ENCODE assay signal across 30 cellular contexts in genomic region chr10:61692447-61692846, GRCh38. TPM values are rescaled to one million over a fixed set of nuclear protein-coding genes. Genes with fewer than 3 reads are reported as not detected.
DNase-seq lines count a peak whose midpoint lies in the region; ATAC-seq, FAIRE-seq and TF ChIP-seq lines count a peak whose summit lies in the region.
"Had no signal": no experiment of that assay in that cellular context is flagged by ENCODE, and none has a peak within 500 bp of the region (broad histone marks: within the 10 kb centered on the region; RNA-seq: fewer than 3 reads in every experiment).

No MANE protein-coding gene starts in this region.

- H3K4me2 ChIP-seq in astrocyte (ENCODE audit: low read length) = no peak overlapping the region
- H3K4me2 ChIP-seq: BLaER1 had no signal

- no peaks in the 10 kb centered on the region for H3K27me3 Mint-ChIP-seq in astrocyte (ENCODE audit: low read depth, unreplicated experiment)

- no peaks in the 10 kb centered on the region for H3K79me2 ChIP-seq in astrocyte (ENCODE audit: insufficient read depth, low read length)

- no peaks in the 10 kb centered on the region for H4K20me1 ChIP-seq in astrocyte (ENCODE audit: insufficient read depth, low read length)
- H4K20me1 ChIP-seq: BLaER1 had no signal

- no peaks in the 10 kb centered on the region for H3K36me3 Mint-ChIP-seq in astrocyte (ENCODE audit: low read depth, unreplicated experiment)
- H3K36me3 Mint-ChIP-seq: CD14-positive monocyte; CD4-positive, alpha-beta memory T cell; CD4-positive, CD25-positive, alpha-beta regulatory T cell; CD8-positive, alpha-beta memory T cell had no signal

- H2AFZ ChIP-seq in astrocyte (ENCODE audit: low read depth, low read length) = no peak overlapping the region

- H3K9ac ChIP-seq in astrocyte (ENCODE audit: low read length) = no peak overlapping the region
- H3K9ac ChIP-seq: BLaER1 had no signal

- peak; percentile 52 for FAIRE-seq in astrocyte (lab: Jason Lieb, UNC)
- FAIRE-seq: A204.1, GM12878, GM12892, GM18507 had no signal

- no peaks in the 10 kb centered on the region for H3K4me1 Mint-ChIP-seq in astrocyte (ENCODE audit: low read depth, unreplicated experiment)
- H3K4me1 Mint-ChIP-seq: CD4-positive, alpha-beta memory T cell; CD4-positive, CD25-positive, alpha-beta regulatory T cell; CD8-positive, alpha-beta memory T cell had no signal

- no peaks in the 10 kb centered on the region for H3K4me1 ChIP-seq in astrocyte (ENCODE audit: insufficient read depth, low read length)
- H3K4me1 ChIP-seq: BE2C, BLaER1 had no signal

- H3K9me3 ChIP-seq in astrocyte (ENCODE audit: insufficient read depth, low read depth, low read length) = no peaks in the 10 kb centered on the region
- H3K9me3 ChIP-seq: BE2C, BLaER1 had no signal

- no peak for ATAC-seq in GM21447 (IDR thresholded peaks at IDR 0.05; ENCODE audit: unreplicated experiment)
- ATAC-seq: GM12878 had no signal

- H3K4me3 Mint-ChIP-seq in astrocyte (ENCODE audit: unreplicated experiment) = no peak overlapping the region
- H3K4me3 Mint-ChIP-seq: CD14-positive monocyte; CD4-positive, CD25-positive, alpha-beta regulatory T cell; CD8-positive, alpha-beta memory T cell had no signal

- H3K27ac Mint-ChIP-seq in astrocyte (ENCODE audit: unreplicated experiment) = no peak overlapping the region
- H3K27ac Mint-ChIP-seq: CD14-positive monocyte; CD4-positive, CD25-positive, alpha-beta regulatory T cell; CD8-positive, alpha-beta memory T cell had no signal

- H3K27me3 ChIP-seq in astrocyte (ENCODE audit: insufficient read depth, low read length) = no peaks in the 10 kb centered on the region
- H3K27me3 ChIP-seq: BE2C, BLaER1 had no signal

- no peaks in the 10 kb centered on the region for H3K36me3 ChIP-seq in astrocyte (ENCODE audit: insufficient read depth, low read length)
- H3K36me3 ChIP-seq: BE2C, BLaER1 had no signal

- H3K27ac ChIP-seq in astrocyte (ENCODE audit: low read depth, low read length) (no peak overlapping the region), RWPE1 (no peak overlapping the region)
- H3K27ac ChIP-seq: BLaER1 had no signal

- no peak for TF ChIP-seq CTCF in astrocyte (IDR thresholded peaks at IDR 0.05; ENCODE audit: insufficient read depth, low read depth, low read length)
- no peak for TF ChIP-seq CTCF in epithelial cell of esophagus (IDR thresholded peaks at IDR 0.05; ENCODE audit: insufficient read depth, low read depth, low read length, missing control alignments)
- TF ChIP-seq CTCF in RWPE1 (conservative IDR thresholded peaks at IDR 0.05; ENCODE audit: low read depth) = no peak

- POLR2A ChIA-PET in RWPE1 (lab: Yijun Ruan, JAX; ENCODE audit: low non-redundant PET) = no interaction called here

- CTCF ChIA-PET in RWPE1 (lab: Yijun Ruan, JAX) = interaction anchor here (0.6 kb wide), 1 partner anchor 209 kb away, joined by 4 read pairs; no protein-coding TSS in a partner anchor

- H3K4me3 ChIP-seq in astrocyte (ENCODE audit: insufficient read depth, low read depth, low read length) = no peak overlapping the region
- H3K4me3 ChIP-seq in epithelial cell of esophagus (ENCODE audit: low read length) = no peak overlapping the region
- H3K4me3 ChIP-seq: BLaER1, GM12878 had no signal

- H3K9me3 Mint-ChIP-seq in astrocyte (ENCODE audit: unreplicated experiment) = no peaks in the 10 kb centered on the region

- DNase-seq in astrocyte (ENCODE audit: low read depth) (no peak), dermis blood vessel endothelial cell (peak; percentile 43), epithelial cell of esophagus (ENCODE audit: low read depth) (peak; percentile 26), renal cortical epithelial cell (ENCODE audit: low read depth) (peak; percentile 2), HT-29 (ENCODE audit: low spot score) (no peak), RWPE1 (ENCODE audit: low spot score) (no peak), NCI-H1436 treated with DMSO at 0.1 percent for 48 hours (lab: John Stamatoyannopoulos, UW) (no peak)
- DNase-seq: 8988T; ACHN; BE2C; C1 segment of cervical spinal cord; CD4-positive, alpha-beta memory T cell; CD4-positive, CD25-positive, alpha-beta regulatory T cell; CD8-positive, alpha-beta memory T cell; COR-L47; DMS 273 treated with DMSO at 0.1 percent for 48 hours; DMS153; DMS53; DMS79; DND-41; EL; GDM1 had no signal

RNA-seq across cellular contexts. Expression of gene CABCOCO1, which starts 29.7 kb away (rescaled TPM):
- total RNA-seq in astrocyte (0.23 TPM in 1 of 2 replicates, not detected in the other), dermis blood vessel endothelial cell (not detected in 2 replicates), renal cortical epithelial cell (1.0 and 2.5 TPM in 2 replicates)
- total RNA-seq in HT-29 (2014; rRNA removed; shearing (Covaris generic)) = not detected in 2 replicates
- total RNA-seq: A673; CD4-positive, alpha-beta memory T cell; CD4-positive, CD25-positive, alpha-beta regulatory T cell; CD8-positive, alpha-beta memory T cell; GM12878 had no signal

Comparison
In these comparisons a context has a peak if more than half of its experiments do, and no peak if none do; other contexts are left out.
1. DNase-seq: peak in dermis blood vessel endothelial cell (single experiment), epithelial cell of esophagus (single experiment) and renal cortical epithelial cell (single experiment); none in astrocyte (single experiment), HT-29 (single experiment), RWPE1 (single experiment) and NCI-H1436 treated with DMSO at 0.1 percent for 48 hours (single experiment).